4 cellular contexts compared by ENCODE assay signal in the genomic region with DNA sequence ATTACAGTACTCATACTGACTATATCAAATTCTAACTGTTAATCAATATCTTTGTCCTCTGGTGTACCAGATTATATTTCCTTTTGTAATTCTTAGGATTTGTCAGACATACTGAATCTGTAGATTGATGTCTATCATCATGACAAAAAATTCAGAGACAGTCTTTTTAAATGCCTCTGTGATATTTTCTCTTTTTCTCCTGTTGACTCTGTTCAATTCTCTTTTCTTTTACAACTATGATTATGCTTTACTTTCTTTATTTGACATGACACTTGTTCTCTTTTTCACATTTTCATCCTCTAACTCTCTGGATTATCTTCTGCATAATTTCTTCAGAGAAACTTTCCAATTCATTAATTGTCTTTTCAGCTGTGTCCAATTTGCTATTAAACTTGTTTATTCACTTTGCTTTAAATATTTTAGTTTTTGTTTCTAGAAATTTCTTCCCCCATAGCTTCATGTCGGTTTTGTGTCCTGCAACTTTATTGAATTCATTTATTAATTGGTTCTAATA.
TF ChIP-seq lines count a peak whose summit lies in the region.

No MANE protein-coding gene starts in this region.

TF ChIP-seq in SK-N-SH treated with all-trans-retinoic acid at 6 μM for 48 hours, 23 proteins besides CTCF, POLR2A, EP300 and RAD21:
- TF ChIP-seq RARB (CRISPR knock-in tag; IDR thresholded peaks at IDR 0.05): no peak
- TF ChIP-seq ARNTL (CRISPR knock-in tag; IDR thresholded peaks at IDR 0.05; ENCODE audit: borderline replicate concordance, low read depth): no peak
- TF ChIP-seq ZFP30 (CRISPR knock-in tag; IDR thresholded peaks at IDR 0.05): peak; percentile 59; the same call in 1 of the 2 replicates
TF ChIP-seq in SK-N-SH treated with all-trans-retinoic acid at 6 μM for 48 hours: peak in this region for 1.

TF ChIP-seq in SK-N-SH, 30 proteins besides CTCF, POLR2A, EP300 and RAD21:
- TF ChIP-seq FOXM1 (IDR thresholded peaks at IDR 0.05; ENCODE audit: low read depth) (no peak), JUND (IDR thresholded peaks at IDR 0.05) (no peak), TEAD4 (IDR thresholded peaks at IDR 0.05; ENCODE audit: borderline replicate concordance, insufficient read depth) (no peak), USF2 (IDR thresholded peaks at IDR 0.05; ENCODE audit: borderline replicate concordance, low read depth, low read length) (no peak), IRF3 (IDR thresholded peaks at IDR 0.05; ENCODE audit: low read depth, low read length) (no peak), FOXJ3 (CRISPR knock-in tag; IDR thresholded peaks at IDR 0.05) (no peak), NRF1 (IDR thresholded peaks at IDR 0.05; ENCODE audit: low read depth, low read length) (no peak), FOSL2 (IDR thresholded peaks at IDR 0.05; ENCODE audit: borderline replicate concordance, low read depth) (no peak), NFIC (IDR thresholded peaks at IDR 0.05; ENCODE audit: borderline replicate concordance) (no peak), CHD2 (IDR thresholded peaks at IDR 0.05; ENCODE audit: low read length, partially characterized antibody) (no peak), RCOR1 (IDR thresholded peaks at IDR 0.05; ENCODE audit: low read length) (no peak), RXRA (IDR thresholded peaks at IDR 0.05; ENCODE audit: borderline replicate concordance, low read depth) (no peak), POLR2AphosphoS5 (IDR thresholded peaks at IDR 0.05; ENCODE audit: low read depth, low read length) (no peak)
- TF ChIP-seq, protein P1, sequence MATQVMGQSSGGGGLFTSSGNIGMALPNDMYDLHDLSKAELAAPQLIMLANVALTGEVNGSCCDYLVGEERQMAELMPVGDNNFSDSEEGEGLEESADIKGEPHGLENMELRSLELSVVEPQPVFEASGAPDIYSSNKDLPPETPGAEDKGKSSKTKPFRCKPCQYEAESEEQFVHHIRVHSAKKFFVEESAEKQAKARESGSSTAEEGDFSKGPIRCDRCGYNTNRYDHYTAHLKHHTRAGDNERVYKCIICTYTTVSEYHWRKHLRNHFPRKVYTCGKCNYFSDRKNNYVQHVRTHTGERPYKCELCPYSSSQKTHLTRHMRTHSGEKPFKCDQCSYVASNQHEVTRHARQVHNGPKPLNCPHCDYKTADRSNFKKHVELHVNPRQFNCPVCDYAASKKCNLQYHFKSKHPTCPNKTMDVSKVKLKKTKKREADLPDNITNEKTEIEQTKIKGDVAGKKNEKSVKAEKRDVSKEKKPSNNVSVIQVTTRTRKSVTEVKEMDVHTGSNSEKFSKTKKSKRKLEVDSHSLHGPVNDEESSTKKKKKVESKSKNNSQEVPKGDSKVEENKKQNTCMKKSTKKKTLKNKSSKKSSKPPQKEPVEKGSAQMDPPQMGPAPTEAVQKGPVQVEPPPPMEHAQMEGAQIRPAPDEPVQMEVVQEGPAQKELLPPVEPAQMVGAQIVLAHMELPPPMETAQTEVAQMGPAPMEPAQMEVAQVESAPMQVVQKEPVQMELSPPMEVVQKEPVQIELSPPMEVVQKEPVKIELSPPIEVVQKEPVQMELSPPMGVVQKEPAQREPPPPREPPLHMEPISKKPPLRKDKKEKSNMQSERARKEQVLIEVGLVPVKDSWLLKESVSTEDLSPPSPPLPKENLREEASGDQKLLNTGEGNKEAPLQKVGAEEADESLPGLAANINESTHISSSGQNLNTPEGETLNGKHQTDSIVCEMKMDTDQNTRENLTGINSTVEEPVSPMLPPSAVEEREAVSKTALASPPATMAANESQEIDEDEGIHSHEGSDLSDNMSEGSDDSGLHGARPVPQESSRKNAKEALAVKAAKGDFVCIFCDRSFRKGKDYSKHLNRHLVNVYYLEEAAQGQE (IDR thresholded peaks at IDR 0.05; ENCODE audit: low read depth, low read length): no peak

TF ChIP-seq in A549, 52 proteins besides CTCF, POLR2A, EP300 and RAD21:
- TF ChIP-seq SREBF2 (IDR thresholded peaks at IDR 0.05) (no peak), ZC3H11A (IDR thresholded peaks at IDR 0.05) (no peak), USF2 (IDR thresholded peaks at IDR 0.05) (no peak), EHF (CRISPR knock-in tag; IDR thresholded peaks at IDR 0.05) (no peak), HOXB5 (CRISPR knock-in tag; IDR thresholded peaks at IDR 0.05) (no peak), JUN (IDR thresholded peaks at IDR 0.05) (no peak), SMC3 (IDR thresholded peaks at IDR 0.05) (no peak), ZFP36 (IDR thresholded peaks at IDR 0.05; ENCODE audit: borderline replicate concordance, partially characterized antibody) (no peak)
- TF ChIP-seq, protein P1 (IDR thresholded peaks at IDR 0.05): no peak
- TF ChIP-seq, protein P2, sequence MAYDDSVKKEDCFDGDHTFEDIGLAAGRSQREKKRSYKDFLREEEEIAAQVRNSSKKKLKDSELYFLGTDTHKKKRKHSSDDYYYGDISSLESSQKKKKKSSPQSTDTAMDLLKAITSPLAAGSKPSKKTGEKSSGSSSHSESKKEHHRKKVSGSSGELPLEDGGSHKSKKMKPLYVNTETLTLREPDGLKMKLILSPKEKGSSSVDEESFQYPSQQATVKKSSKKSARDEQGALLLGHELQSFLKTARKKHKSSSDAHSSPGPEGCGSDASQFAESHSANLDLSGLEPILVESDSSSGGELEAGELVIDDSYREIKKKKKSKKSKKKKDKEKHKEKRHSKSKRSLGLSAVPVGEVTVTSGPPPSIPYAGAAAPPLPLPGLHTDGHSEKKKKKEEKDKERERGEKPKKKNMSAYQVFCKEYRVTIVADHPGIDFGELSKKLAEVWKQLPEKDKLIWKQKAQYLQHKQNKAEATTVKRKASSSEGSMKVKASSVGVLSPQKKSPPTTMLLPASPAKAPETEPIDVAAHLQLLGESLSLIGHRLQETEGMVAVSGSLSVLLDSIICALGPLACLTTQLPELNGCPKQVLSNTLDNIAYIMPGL (CRISPR knock-in tag; IDR thresholded peaks at IDR 0.05; ENCODE audit: borderline replicate concordance): no peak
- TF ChIP-seq, protein P3, sequence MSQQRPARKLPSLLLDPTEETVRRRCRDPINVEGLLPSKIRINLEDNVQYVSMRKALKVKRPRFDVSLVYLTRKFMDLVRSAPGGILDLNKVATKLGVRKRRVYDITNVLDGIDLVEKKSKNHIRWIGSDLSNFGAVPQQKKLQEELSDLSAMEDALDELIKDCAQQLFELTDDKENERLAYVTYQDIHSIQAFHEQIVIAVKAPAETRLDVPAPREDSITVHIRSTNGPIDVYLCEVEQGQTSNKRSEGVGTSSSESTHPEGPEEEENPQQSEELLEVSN (IDR thresholded peaks at IDR 0.05; ENCODE audit: borderline replicate concordance, low read depth): no peak

TF ChIP-seq in H1, 55 proteins besides CTCF, POLR2A, EP300 and RAD21:
- no peak for TF ChIP-seq CTBP2 (IDR thresholded peaks at IDR 0.05; ENCODE audit: borderline replicate concordance, insufficient read depth, insufficient read length, low read length)
- peak; percentile 83 for TF ChIP-seq KDM1A (IDR thresholded peaks at IDR 0.05; ENCODE audit: borderline replicate concordance, low read length)
- TF ChIP-seq, protein P3 (IDR thresholded peaks at IDR 0.05): no peak
- no peak for TF ChIP-seq EGR1 (IDR thresholded peaks at IDR 0.05; ENCODE audit: borderline replicate concordance, low read depth, low read length)
- TF ChIP-seq CHD7 (IDR thresholded peaks at IDR 0.05; ENCODE audit: insufficient replicate concordance, low read length): no peak
- TF ChIP-seq SRF (IDR thresholded peaks at IDR 0.05; ENCODE audit: low read depth, low read length): no peak
